Comparison of ENCODE assay signal across 22 cellular contexts in genomic region chr7:729154-730000, GRCh38. TPM values are rescaled to one million over a fixed set of nuclear protein-coding genes. Genes with fewer than 3 reads are reported as not detected.
DNase-seq lines count a peak whose midpoint lies in the region; ATAC-seq and TF ChIP-seq lines count a peak whose summit lies in the region.
"Had no signal": no experiment of that assay in that cellular context is flagged by ENCODE, and none has a peak within 500 bp of the region (broad histone marks: within the 10 kb centered on the region; RNA-seq: fewer than 3 reads in every experiment).

No MANE protein-coding gene starts in this region.

- peaks cover 9% of the 10 kb centered on the region for H3K36me3 ChIP-seq in right atrium auricular region
- peaks cover 0 to 60% (median 0%) of the 10 kb centered on the region in 3 donors for H3K36me3 ChIP-seq in tibial nerve

- H3K27ac ChIP-seq in right atrium auricular region: peak overlapping the region; percentile 81 to 82
- H3K27ac ChIP-seq in temporal lobe (ENCODE audit: low read depth, low read length): peak overlapping the region; percentile 14
- H3K27ac ChIP-seq in tibial nerve: no peak overlapping the region
- H3K27ac ChIP-seq: brain microvascular endothelial cell, tibial artery had no signal

- H3K36me3 Mint-ChIP-seq in activated T-helper 1 cell treated with anti-CD3 and anti-CD28 coated beads, Interleukin-12 subunit alpha, Interleukin-12 subunit beta, Interleukin-2, Interleukin-4 antibody, amounts not matched to agents 30 ng/mL and 10 ng/mL and 1 ng/mL, durations not matched to agents 14 hours and 24 hours and 36 hours (ENCODE audit: low read depth): peaks cover 25% of the 10 kb centered on the region
- H3K36me3 Mint-ChIP-seq in naive B cell: peaks cover 0 to 7% of the 10 kb centered on the region in 2 donors

- no peak for TF ChIP-seq CTCF in right atrium auricular region (IDR thresholded peaks at IDR 0.05)
- no peak for TF ChIP-seq CTCF in tibial nerve (IDR thresholded peaks at IDR 0.05)

- H3K4me3 Mint-ChIP-seq in activated T-helper 1 cell treated with anti-CD3 and anti-CD28 coated beads, Interleukin-12 subunit alpha, Interleukin-12 subunit beta, Interleukin-2, Interleukin-4 antibody, amounts not matched to agents 30 ng/mL and 10 ng/mL and 1 ng/mL, durations not matched to agents 14 hours and 24 hours and 36 hours: peak overlapping the region; percentile 51
- H3K4me3 Mint-ChIP-seq in naive B cell: peak overlapping the region in 7 of 8 donors; percentile 29 to 91 (median 75)

- intact Hi-C loops in Right ventricle myocardium inferior (cut with DNase I): loop anchor here (5.0 kb wide), 1 partner anchor 62 kb away; no protein-coding TSS in a partner anchor
- intact Hi-C loops in activated T-helper 1 cell treated with anti-CD3 and anti-CD28 coated beads, Interleukin-12 subunit alpha, Interleukin-12 subunit beta, Interleukin-2, Interleukin-4 antibody, amounts not matched to agents 30 ng/mL and 10 ng/mL and 1 ng/mL, durations not matched to agents 14 hours and 24 hours and 36 hours (cut with micrococcal nuclease): loop anchor here (5.0 kb wide), 2 partner anchors 103 to 582 kb away; partner anchors contain the start of gene SUN1

- ATAC-seq in Right ventricle myocardium inferior (no peak), naive B cell (ENCODE audit: low read depth in 2 of 2) (no peak), HG03520 (IDR thresholded peaks at IDR 0.05; ENCODE audit: unreplicated experiment) (no peak)
- ATAC-seq: activated T-helper 17 cell treated with anti-CD3 and anti-CD28 coated beads, Interleukin-2, amount 50 U/mL, for 72 hours; heart right ventricle had no signal

- H3K27ac Mint-ChIP-seq in activated T-helper 1 cell treated with anti-CD3 and anti-CD28 coated beads, Interleukin-12 subunit alpha, Interleukin-12 subunit beta, Interleukin-2, Interleukin-4 antibody, amounts not matched to agents 30 ng/mL and 10 ng/mL and 1 ng/mL, durations not matched to agents 14 hours and 24 hours and 36 hours: no peak overlapping the region
- no peak overlapping the region for H3K27ac Mint-ChIP-seq in naive B cell

- TF ChIP-seq POLR2A in tibial nerve (IDR thresholded peaks at IDR 0.05): no peak

- peaks cover 23% of the 10 kb centered on the region for H3K4me1 Mint-ChIP-seq in activated T-helper 1 cell treated with anti-CD3 and anti-CD28 coated beads, Interleukin-12 subunit alpha, Interleukin-12 subunit beta, Interleukin-2, Interleukin-4 antibody, amounts not matched to agents 30 ng/mL and 10 ng/mL and 1 ng/mL, durations not matched to agents 14 hours and 24 hours and 36 hours (ENCODE audit: low read depth)
- peaks cover 20 to 34% (median 23%) of the 10 kb centered on the region in 3 donors for H3K4me1 Mint-ChIP-seq in naive B cell

- no peaks in the 10 kb centered on the region for H3K27me3 Mint-ChIP-seq in activated T-helper 1 cell treated with anti-CD3 and anti-CD28 coated beads, Interleukin-12 subunit alpha, Interleukin-12 subunit beta, Interleukin-2, Interleukin-4 antibody, amounts not matched to agents 30 ng/mL and 10 ng/mL and 1 ng/mL, durations not matched to agents 14 hours and 24 hours and 36 hours (ENCODE audit: insufficient read depth)
- H3K27me3 Mint-ChIP-seq in naive B cell: no peaks in the 10 kb centered on the region
- H3K27me3 Mint-ChIP-seq: activated T-helper 17 cell treated with anti-CD3 and anti-CD28 coated beads, Interleukin-2, amount 50 U/mL, for 72 hours had no signal

- H3K27me3 ChIP-seq in right atrium auricular region (no peaks in the 10 kb centered on the region), tibial nerve (no peaks in the 10 kb centered on the region)
- H3K27me3 ChIP-seq: brain microvascular endothelial cell, heart right ventricle, tibial artery had no signal

- no peak for DNase-seq in right atrium auricular region (ENCODE audit: low spot score)
- no peak for DNase-seq in Right ventricle myocardium inferior (ENCODE audit: missing footprints)
- no peak for DNase-seq in activated T-helper 1 cell treated with anti-CD3 and anti-CD28 coated beads, Interleukin-12 subunit alpha, Interleukin-12 subunit beta, Interleukin-2, Interleukin-4 antibody, amounts not matched to agents 30 ng/mL and 10 ng/mL and 1 ng/mL, durations not matched to agents 14 hours and 24 hours and 36 hours (ENCODE audit: low spot score)
- DNase-seq in naive B cell: no peak
- no peak for DNase-seq in AG20443 (ENCODE audit: low spot score)
- DNase-seq in tibial nerve (ENCODE audit: low spot score in 2 of 2): no peak
- DNase-seq: activated CD4-positive, alpha-beta T cell treated with anti-CD3 and anti-CD28 coated beads, Interleukin-2, amount 50 U/mL, for 1 hour; brain microvascular endothelial cell; DMS153; effector CD4-positive, alpha-beta T cell; heart right ventricle; islet precursor cell; mesendoderm; NCI-H1694 treated with DMSO at 0.1 percent for 48 hours; NCI-H446 treated with DMSO at 0.1 percent for 48 hours; SIG-M5; stimulated activated CD4-positive, alpha-beta T cell treated with anti-CD3 and anti-CD28 coated beads, Interleukin-4, amount 100 ng/mL, for 4 hours; tibial artery had no signal

- 91% methylated on average over 27 to 28 of the region's 28 CpGs for WGBS in tibial nerve, 2 donors

- no peak for TF ChIP-seq EP300 in tibial nerve (IDR thresholded peaks at IDR 0.05)

- H3K4me3 ChIP-seq in right atrium auricular region (no peak overlapping the region), tibial nerve (no peak overlapping the region)
- H3K4me3 ChIP-seq: tibial artery had no signal

- H3K4me1 ChIP-seq in right atrium auricular region: peaks cover 0 to 54% of the 10 kb centered on the region in 2 donors
- peaks cover 0 to 35% (median 12%) of the 10 kb centered on the region in 4 donors for H3K4me1 ChIP-seq in tibial nerve
- H3K4me1 ChIP-seq: HAP-1 had no signal

- peaks cover 1 to 4% of the 10 kb centered on the region in 2 donors for H3K9me3 ChIP-seq in right atrium auricular region
- peaks cover 0 to 9% (median 0%) of the 10 kb centered on the region in 4 donors for H3K9me3 ChIP-seq in tibial nerve

- H3K9me3 Mint-ChIP-seq in activated T-helper 1 cell treated with anti-CD3 and anti-CD28 coated beads, Interleukin-12 subunit alpha, Interleukin-12 subunit beta, Interleukin-2, Interleukin-4 antibody, amounts not matched to agents 30 ng/mL and 10 ng/mL and 1 ng/mL, durations not matched to agents 14 hours and 24 hours and 36 hours: no peaks in the 10 kb centered on the region
- H3K9me3 Mint-ChIP-seq in naive B cell: peaks cover 0 to 7% (median 0%) of the 10 kb centered on the region in 7 donors

RNA-seq across cellular contexts. Expression of gene PRKAR1B, which starts 2.3 kb away (rescaled TPM):
- total RNA-seq in right atrium auricular region: 10 to 100 TPM; 15.1 to 15.9 TPM
- total RNA-seq in Right ventricle myocardium inferior: 16.7 TPM
- total RNA-seq in activated T-helper 1 cell treated with anti-CD3 and anti-CD28 coated beads, Interleukin-12 subunit alpha, Interleukin-12 subunit beta, Interleukin-2, Interleukin-4 antibody, amounts not matched to agents 30 ng/mL and 10 ng/mL and 1 ng/mL, durations not matched to agents 14 hours and 24 hours and 36 hours: 37.0 and 37.8 TPM in 2 replicates
- 1 to 10 TPM; 2.9 to 5.9 (median 4.2) TPM for polyA plus RNA-seq in naive B cell (ENCODE audit: low read depth in 6 of 6)
- total RNA-seq in temporal lobe: 87.0 TPM
- 10 to 100 TPM in 1 of 4 donors, 1 to 10 TPM in 3; 2.7 to 12.3 (median 4.8) TPM for total RNA-seq in tibial nerve

RNA-seq across cellular contexts. Expression of gene DNAAF5, which starts 2.9 kb away (rescaled TPM):
- total RNA-seq in right atrium auricular region: 10 to 100 TPM; 19.0 to 35.5 TPM
- total RNA-seq in Right ventricle myocardium inferior: 17.7 TPM
- total RNA-seq in activated T-helper 1 cell treated with anti-CD3 and anti-CD28 coated beads, Interleukin-12 subunit alpha, Interleukin-12 subunit beta, Interleukin-2, Interleukin-4 antibody, amounts not matched to agents 30 ng/mL and 10 ng/mL and 1 ng/mL, durations not matched to agents 14 hours and 24 hours and 36 hours: 42.7 and 52.4 TPM in 2 replicates
- 1 to 10 TPM; 1.4 to 4.5 (median 2.3) TPM for polyA plus RNA-seq in naive B cell (ENCODE audit: low read depth in 6 of 6)
- 5.7 TPM for total RNA-seq in temporal lobe
- 10 to 100 TPM; 26.0 to 56.7 (median 41.6) TPM for total RNA-seq in tibial nerve

Comparison
In these comparisons a context has a peak if more than half of its experiments do, and no peak if none do; other contexts are left out.
1. H3K27ac ChIP-seq: peak in right atrium auricular region (2 of 2) and temporal lobe (single experiment); none in tibial nerve (0 of 4).